8 cellular contexts compared by ENCODE assay signal in the genomic region with DNA sequence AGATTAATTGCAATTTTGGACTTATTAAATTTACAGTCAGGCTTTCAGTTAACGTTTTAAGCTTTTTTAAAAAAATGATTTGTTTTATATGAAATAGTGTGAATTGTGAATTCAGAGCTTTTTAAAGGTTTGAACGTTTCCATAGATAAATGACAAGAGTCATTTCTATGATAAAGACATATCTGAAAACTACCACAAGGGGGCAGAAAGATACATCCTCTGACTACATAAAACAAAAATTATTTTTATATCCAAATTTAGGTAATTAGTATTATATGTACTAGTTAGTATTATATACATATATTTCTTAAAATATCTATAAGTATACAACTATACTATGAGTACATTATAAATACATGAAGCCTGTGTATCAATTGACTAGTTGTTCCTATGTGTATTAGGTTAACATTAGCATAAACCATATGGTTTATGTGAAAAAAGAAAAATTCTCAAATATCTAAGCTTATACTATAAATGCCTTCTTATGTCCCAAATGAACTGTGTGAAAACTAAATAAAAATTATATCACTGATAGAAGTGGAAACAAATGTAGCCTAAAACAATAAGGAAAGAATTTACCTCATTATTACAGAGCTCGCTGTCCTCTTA.
DNase-seq lines count a peak whose midpoint lies in the region; ATAC-seq and TF ChIP-seq lines count a peak whose summit lies in the region.

No MANE protein-coding gene starts in this region.

- WGBS in gastroesophageal sphincter (ENCODE audit: low coverage in 1 of 2), 2 donors, result 35 to 36% methylated on average over 3 of the region's 3 CpGs

- peaks cover 0 to 13% (median 0%) of the 10 kb centered on the region in 3 donors for H3K4me1 ChIP-seq in gastroesophageal sphincter

- H3K36me3 ChIP-seq in gastroesophageal sphincter, result peaks cover 0 to 51% of the 10 kb centered on the region in 2 donors

- TF ChIP-seq CTCF in 22Rv1 (IDR thresholded peaks at IDR 0.05), result peak; percentile 77
- TF ChIP-seq CTCF in gastroesophageal sphincter (IDR thresholded peaks at IDR 0.05), result peak; percentile 46 to 58 (median 50)

- H3K9me3 Mint-ChIP-seq in stimulated activated effector memory CD8-positive, alpha-beta T cell treated with anti-CD3 and anti-CD28 coated beads, Interleukin-12 subunit alpha, Interleukin-12 subunit beta, amount 100 ng/mL, for 72 hours, result no peaks in the 10 kb centered on the region
- H3K9me3 Mint-ChIP-seq in activated CD4-positive, alpha-beta T cell treated with anti-CD3 and anti-CD28 coated beads, Interleukin-2, amount 10 ng/mL, durations not matched to agents 7 days and 5 days, result no peaks in the 10 kb centered on the region

- H3K27me3 Mint-ChIP-seq in activated CD4-positive, alpha-beta T cell treated with anti-CD3 and anti-CD28 coated beads, Interleukin-2, amount 10 ng/mL, durations not matched to agents 7 days and 5 days, result peaks cover 13% of the 10 kb centered on the region

- H3K4me3 ChIP-seq in gastroesophageal sphincter, result no peak overlapping the region

- no peak overlapping the region for H3K27ac Mint-ChIP-seq in stimulated activated effector memory CD8-positive, alpha-beta T cell treated with anti-CD3 and anti-CD28 coated beads, Interleukin-12 subunit alpha, Interleukin-12 subunit beta, amount 100 ng/mL, for 72 hours
- H3K27ac Mint-ChIP-seq in activated CD4-positive, alpha-beta T cell treated with anti-CD3 and anti-CD28 coated beads, Interleukin-2, amount 10 ng/mL, durations not matched to agents 7 days and 5 days, result no peak overlapping the region

- H3K27ac ChIP-seq in 22Rv1, result no peak overlapping the region
- H3K27ac ChIP-seq in gastroesophageal sphincter, result no peak overlapping the region

- no peaks in the 10 kb centered on the region for H3K27me3 ChIP-seq in gastroesophageal sphincter

- H3K4me1 Mint-ChIP-seq in stimulated activated effector memory CD8-positive, alpha-beta T cell treated with anti-CD3 and anti-CD28 coated beads, Interleukin-12 subunit alpha, Interleukin-12 subunit beta, amount 100 ng/mL, for 72 hours, result no peaks in the 10 kb centered on the region
- H3K4me1 Mint-ChIP-seq in activated CD4-positive, alpha-beta T cell treated with anti-CD3 and anti-CD28 coated beads, Interleukin-2, amount 10 ng/mL, durations not matched to agents 7 days and 5 days, result no peaks in the 10 kb centered on the region

- POLR2A ChIA-PET in activated CD4-positive, alpha-beta T cell treated with anti-CD3 and anti-CD28 coated beads, Interleukin-2, amount 10 ng/mL, durations not matched to agents 7 days and 5 days (lab: Charles Lee), result no interaction called here

- DNase-seq in GM03348 (ENCODE audit: low spot score) (peak; percentile 16), RPMI8226 (peak; percentile 57)
- no peak for DNase-seq in stimulated activated effector memory CD8-positive, alpha-beta T cell treated with anti-CD3 and anti-CD28 coated beads, Interleukin-12 subunit alpha, Interleukin-12 subunit beta, amount 100 ng/mL, for 72 hours (ENCODE audit: low spot score in 2 of 2)
- DNase-seq in activated CD4-positive, alpha-beta T cell treated with anti-CD3 and anti-CD28 coated beads, Interleukin-2, amount 10 ng/mL, durations not matched to agents 7 days and 5 days, result no peak

- ATAC-seq in gastroesophageal sphincter, result no peak
- no peak for ATAC-seq in HG03354 (IDR thresholded peaks at IDR 0.05; ENCODE audit: poor library complexity, severe bottlenecking, unreplicated experiment)
- ATAC-seq in stimulated activated effector memory CD8-positive, alpha-beta T cell treated with anti-CD3 and anti-CD28 coated beads, Interleukin-12 subunit alpha, Interleukin-12 subunit beta, amount 100 ng/mL, for 72 hours, result no peak
- ATAC-seq in GM18907 (IDR thresholded peaks at IDR 0.05; ENCODE audit: unreplicated experiment), result no peak

- TF ChIP-seq POLR2A in gastroesophageal sphincter (IDR thresholded peaks at IDR 0.05), result no peak

- H3K4me3 Mint-ChIP-seq in stimulated activated effector memory CD8-positive, alpha-beta T cell treated with anti-CD3 and anti-CD28 coated beads, Interleukin-12 subunit alpha, Interleukin-12 subunit beta, amount 100 ng/mL, for 72 hours, result no peak overlapping the region
- H3K4me3 Mint-ChIP-seq in activated CD4-positive, alpha-beta T cell treated with anti-CD3 and anti-CD28 coated beads, Interleukin-2, amount 10 ng/mL, durations not matched to agents 7 days and 5 days, result no peak overlapping the region

- H3K36me3 Mint-ChIP-seq in stimulated activated effector memory CD8-positive, alpha-beta T cell treated with anti-CD3 and anti-CD28 coated beads, Interleukin-12 subunit alpha, Interleukin-12 subunit beta, amount 100 ng/mL, for 72 hours, result no peaks in the 10 kb centered on the region
- no peaks in the 10 kb centered on the region for H3K36me3 Mint-ChIP-seq in activated CD4-positive, alpha-beta T cell treated with anti-CD3 and anti-CD28 coated beads, Interleukin-2, amount 10 ng/mL, durations not matched to agents 7 days and 5 days (ENCODE audit: low read depth)

- no peaks in the 10 kb centered on the region for H3K9me3 ChIP-seq in gastroesophageal sphincter

- TF ChIP-seq EP300 in gastroesophageal sphincter (IDR thresholded peaks at IDR 0.05), result no peak

- CTCF ChIA-PET in activated CD4-positive, alpha-beta T cell treated with anti-CD3 and anti-CD28 coated beads, Interleukin-2, amount 10 ng/mL, durations not matched to agents 7 days and 5 days (lab: Charles Lee), result interaction anchor here (0.7 to 1.7 kb wide), 2 partner anchors 12 to 13 kb away, joined by 3 read pairs; no protein-coding TSS in a partner anchor

Comparison
In these comparisons a context has a peak if more than half of its experiments do, and no peak if none do; other contexts are left out.
1. DNase-seq: peak in GM03348 (single experiment) and RPMI8226 (single experiment); none in stimulated activated effector memory CD8-positive, alpha-beta T cell treated with anti-CD3 and anti-CD28 coated beads, Interleukin-12 subunit alpha, Interleukin-12 subunit beta, amount 100 ng/mL, for 72 hours (0 of 2) and activated CD4-positive, alpha-beta T cell treated with anti-CD3 and anti-CD28 coated beads, Interleukin-2, amount 10 ng/mL, durations not matched to agents 7 days and 5 days (single experiment).